Comparison of ENCODE assay signal across 20 cellular contexts in genomic region chr11:68923614-68924013, GRCh38. TPM values are rescaled to one million over a fixed set of nuclear protein-coding genes. Genes with fewer than 3 reads are reported as not detected.
DNase-seq lines count a peak whose midpoint lies in the region; ATAC-seq and TF ChIP-seq lines count a peak whose summit lies in the region.
"Had no signal": no experiment of that assay in that cellular context is flagged by ENCODE, and none has a peak within 500 bp of the region (broad histone marks: within the 10 kb centered on the region; RNA-seq: fewer than 3 reads in every experiment).

No MANE protein-coding gene starts in this region.

- no peak overlapping the region for H3K9ac ChIP-seq in endodermal cell (ENCODE audit: extremely low read depth, low read length, poor library complexity, severe bottlenecking)
- H3K9ac ChIP-seq in trophoblast cell (ENCODE audit: low read length), result no peak overlapping the region

- H3K18ac ChIP-seq in trophoblast cell (ENCODE audit: low read length), result no peak overlapping the region

- TF ChIP-seq EP300 in transverse colon (IDR thresholded peaks at IDR 0.05; ENCODE audit: low read depth), result no peak

- TF ChIP-seq CTCF in RWPE2 (IDR thresholded peaks at IDR 0.05; ENCODE audit: poor library complexity, severe bottlenecking), result no peak
- TF ChIP-seq CTCF in endodermal cell (conservative IDR thresholded peaks at IDR 0.05), result no peak
- no peak for TF ChIP-seq CTCF in transverse colon (IDR thresholded peaks at IDR 0.05)

- H3K9me3 ChIP-seq in RWPE2 (ENCODE audit: severe bottlenecking) (peaks cover 3% of the 10 kb centered on the region), endodermal cell (ENCODE audit: control insufficient read depth, low read length) (peaks cover 40% of the 10 kb centered on the region), trophoblast cell (ENCODE audit: insufficient read depth, low read depth, low read length) (peaks cover 1% of the 10 kb centered on the region), transverse colon (peaks cover 16 to 17% of the 10 kb centered on the region in 2 donors)

- H2BK12ac ChIP-seq in trophoblast cell (ENCODE audit: low read length), result no peak overlapping the region

- TF ChIP-seq POLR2A in transverse colon (IDR thresholded peaks at IDR 0.05), result no peak

- no peak overlapping the region for H2AFZ ChIP-seq in trophoblast cell (ENCODE audit: insufficient read depth, low read length, poor library complexity)

- H3K14ac ChIP-seq in trophoblast cell (ENCODE audit: low read length), result no peak overlapping the region

- no peaks in the 10 kb centered on the region for H3K4me1 Mint-ChIP-seq in endodermal cell

- H2BK5ac ChIP-seq in trophoblast cell (ENCODE audit: low read depth, low read length, poor library complexity), result no peak overlapping the region

- no peaks in the 10 kb centered on the region for H3K79me1 ChIP-seq in trophoblast cell (ENCODE audit: low read length)

- H4K8ac ChIP-seq in trophoblast cell (ENCODE audit: low read depth, low read length), result no peak overlapping the region

- peaks cover 96% of the 10 kb centered on the region for H3K36me3 Mint-ChIP-seq in endodermal cell (ENCODE audit: low read depth)

- H3K36me3 ChIP-seq in RWPE2 (ENCODE audit: low read depth) (peaks cover 91% of the 10 kb centered on the region), endodermal cell (ENCODE audit: control insufficient read depth, insufficient read depth, low read length) (peaks cover 93% of the 10 kb centered on the region), trophoblast cell (ENCODE audit: control insufficient read depth in 1 of 2, insufficient read depth in 2 of 2, low read length in 2 of 2) (peaks cover 17 to 29% of the 10 kb centered on the region in 2 experiments), transverse colon (peaks cover 0 to 61% (median 17%) of the 10 kb centered on the region in 4 donors)

- intact Hi-C loops in transverse colon (cut with DNase I; ENCODE audit: low total_unique reads), result no loop called here

- H2AK5ac ChIP-seq in trophoblast cell (ENCODE audit: low read length), result no peak overlapping the region

- H3K27me3 Mint-ChIP-seq in endodermal cell (ENCODE audit: insufficient read depth), result no peaks in the 10 kb centered on the region
- H3K27me3 Mint-ChIP-seq: CD4-positive, alpha-beta memory T cell had no signal

- H3K79me2 ChIP-seq in trophoblast cell (ENCODE audit: control insufficient read depth, insufficient read depth, low read length, poor library complexity), result no peaks in the 10 kb centered on the region

- no peak overlapping the region for H3K23ac ChIP-seq in trophoblast cell (ENCODE audit: low read length)

- no peak overlapping the region for H3K4me2 ChIP-seq in trophoblast cell (ENCODE audit: low read length)

- WGBS in endodermal cell (ENCODE audit: insufficient coverage in 1 of 2, insufficient read length in 1 of 2), 2 experiments, result 91 to 96% methylated on average over 1 to 3 of the region's 3 CpGs
- WGBS in trophoblast cell (ENCODE audit: extremely low coverage, insufficient coverage, insufficient read length), result no CpG with 5 or more reads among the region's 3 CpGs
- 86 to 100% methylated on average over 1 to 3 of the region's 3 CpGs for WGBS in transverse colon (ENCODE audit: low coverage in 1 of 2), 2 donors

- H3K4me3 Mint-ChIP-seq in endodermal cell, result no peak overlapping the region
- H3K4me3 Mint-ChIP-seq: CD4-positive, alpha-beta memory T cell; HFFc6 had no signal

- H3K27me3 ChIP-seq in RWPE2 (ENCODE audit: insufficient read depth, poor library complexity, severe bottlenecking) (no peaks in the 10 kb centered on the region), endodermal cell (ENCODE audit: control insufficient read depth, insufficient read depth, low read length, poor library complexity, severe bottlenecking) (no peaks in the 10 kb centered on the region), trophoblast cell (ENCODE audit: insufficient read depth, low read length) (no peaks in the 10 kb centered on the region), transverse colon (no peaks in the 10 kb centered on the region)

- DNase-seq in RWPE2 (ENCODE audit: low spot score) (peak; percentile 3), endodermal cell (no peak), trophoblast cell (peak; percentile 38 to 42), transverse colon (no peak)
- DNase-seq in activated CD4-positive, alpha-beta T cell treated with anti-CD3 and anti-CD28 coated beads for 1 hour, result no peak
- DNase-seq: CD4-positive, alpha-beta memory T cell; DND-41; HFFc6; KG1; NCI-H1048; NCI-H146; NCI-H2081; NCI-H510A treated with DMSO at 0.1 percent for 48 hours had no signal

- H3K27ac ChIP-seq in RWPE2 (ENCODE audit: poor library complexity, severe bottlenecking) (no peak overlapping the region), endodermal cell (ENCODE audit: low read depth, low read length) (no peak overlapping the region), trophoblast cell (ENCODE audit: low read depth, low read length) (no peak overlapping the region), transverse colon (peak overlapping the region; percentile 59 to 77 (median 74))

- H3K27ac Mint-ChIP-seq in endodermal cell, result peak overlapping the region; percentile 39
- H3K27ac Mint-ChIP-seq: CD4-positive, alpha-beta memory T cell; HFFc6 had no signal

- peaks cover 35% of the 10 kb centered on the region for H3K9me3 Mint-ChIP-seq in endodermal cell

- no peak overlapping the region for H3K4ac ChIP-seq in trophoblast cell (ENCODE audit: low read depth, low read length)

- no peak overlapping the region for H3K4me3 ChIP-seq in RWPE2 (ENCODE audit: severe bottlenecking)
- no peak overlapping the region for H3K4me3 ChIP-seq in endodermal cell (ENCODE audit: low read length)
- H3K4me3 ChIP-seq in trophoblast cell (ENCODE audit: low read depth, low read length), result no peak overlapping the region
- no peak overlapping the region for H3K4me3 ChIP-seq in transverse colon

- ATAC-seq in RWPE2 (ENCODE audit: low read depth), result no peak
- no peak for ATAC-seq in HG02885 (IDR thresholded peaks at IDR 0.05; ENCODE audit: poor library complexity, unreplicated experiment)
- ATAC-seq in GM21526 (IDR thresholded peaks at IDR 0.05; ENCODE audit: low FRiP score, unreplicated experiment), result no peak
- ATAC-seq: HepG2 had no signal

- H3K4me1 ChIP-seq in RWPE2 (ENCODE audit: insufficient read depth, poor library complexity, severe bottlenecking) (no peaks in the 10 kb centered on the region), endodermal cell (ENCODE audit: control insufficient read depth, insufficient read depth, low read length) (peaks cover 5% of the 10 kb centered on the region), trophoblast cell (ENCODE audit: control insufficient read depth in 1 of 2, insufficient read depth in 2 of 2, low read length in 2 of 2) (no peaks in the 10 kb centered on the region), transverse colon (peaks cover 0 to 13% (median 12%) of the 10 kb centered on the region in 4 donors)

- no peak overlapping the region for H4K91ac ChIP-seq in trophoblast cell (ENCODE audit: low read depth, low read length)

- H4K12ac ChIP-seq in trophoblast cell (ENCODE audit: low read depth, low read length), result no peak overlapping the region

- H2BK120ac ChIP-seq in trophoblast cell (ENCODE audit: insufficient read depth, low read length, poor library complexity), result no peak overlapping the region

- in situ Hi-C loops in transverse colon (cut with MboI; ENCODE audit: low pct_ligation_motif_present in 1 of 4, low pct_unique_long_range_greater_than_20kb in 1 of 4, low sequenced_read_pairs in 3 of 4), result no loop called here

RNA-seq across cellular contexts. Expression of gene IGHMBP2, which starts 19.9 kb away (rescaled TPM):
- total RNA-seq in endodermal cell (10 to 100 TPM; 23.9 to 28.3 TPM), transverse colon (100 to 1,000 TPM in 2 of 4 donors, 10 to 100 TPM in 2; 25.2 to 195 (median 111) TPM)
- 16.2 TPM for polyA plus RNA-seq in endodermal cell (2013, experiment 1 of 2)
- 12.4 TPM for polyA plus RNA-seq in endodermal cell (2013, experiment 2 of 2)
- 6.2 and 6.6 TPM in 2 replicates for polyA plus RNA-seq in trophoblast cell (2013)

RNA-seq across cellular contexts. Expression of gene MRPL21, which starts 20.0 kb away (rescaled TPM):
- total RNA-seq in endodermal cell, result 10 to 100 TPM; 63.8 to 64.9 TPM
- 58.7 TPM for polyA plus RNA-seq in endodermal cell (2013, experiment 1 of 2)
- polyA plus RNA-seq in endodermal cell (2013, experiment 2 of 2), result 54.7 TPM
- 47.9 and 49.0 TPM in 2 replicates for polyA plus RNA-seq in trophoblast cell (2013)
- 100 to 1,000 TPM in 1 of 4 donors, 10 to 100 TPM in 2, 1 to 10 TPM in 1; 9.0 to 121 (median 52.8) TPM for total RNA-seq in transverse colon

RNA-seq across cellular contexts. Expression of gene MRGPRD, which starts 57.2 kb away (rescaled TPM):
- total RNA-seq in endodermal cell (not detected), transverse colon (not detected)
- not detected for polyA plus RNA-seq in endodermal cell (2013, experiment 1 of 2)
- not detected for polyA plus RNA-seq in endodermal cell (2013, experiment 2 of 2)
- polyA plus RNA-seq in trophoblast cell (2013), result not detected in 2 replicates
- total RNA-seq: CD4-positive, alpha-beta memory T cell; H4; HepG2; HFFc6; M059J; SK-MEL-5 had no signal
- polyA plus RNA-seq: BJ, HepG2 had no signal

Comparison
In these comparisons a context has a peak if more than half of its experiments do, and no peak if none do; other contexts are left out.
1. DNase-seq: peak in RWPE2 (single experiment) and trophoblast cell (2 of 2); none in endodermal cell (single experiment), transverse colon (single experiment) and activated CD4-positive, alpha-beta T cell treated with anti-CD3 and anti-CD28 coated beads for 1 hour (single experiment).
2. H3K27ac ChIP-seq: peak in transverse colon (4 of 4); none in RWPE2 (single experiment), endodermal cell (single experiment) and trophoblast cell (single experiment).